ENCODE assay signal across 8 cellular contexts in genomic region chr1:178726545-178726944, GRCh38. TPM values are rescaled to one million over a fixed set of nuclear protein-coding genes. Genes with fewer than 3 reads are reported as not detected.
DNase-seq lines count a peak whose midpoint lies in the region; ATAC-seq and TF ChIP-seq lines count a peak whose summit lies in the region.

No MANE protein-coding gene starts in this region.

- H3K36me3 Mint-ChIP-seq in stimulated activated naive CD8-positive, alpha-beta T cell treated with anti-CD3 and anti-CD28 coated beads, Interleukin-15, Interleukin-2, amounts not matched to agents 100 ng/mL and 50 ng/mL, for 24 hours (ENCODE audit: low read depth): peaks cover 6% of the 10 kb centered on the region

- DNase-seq in stimulated activated naive CD8-positive, alpha-beta T cell treated with anti-CD3 and anti-CD28 coated beads, Interleukin-15, Interleukin-2, amounts not matched to agents 100 U/mL and 50 U/mL, for 24 hours: no peak
- DNase-seq in ascending aorta (ENCODE audit: low spot score in 2 of 2) (no peak), mesenteric fat pad (ENCODE audit: low spot score) (no peak)

- H3K36me3 ChIP-seq in ascending aorta: no peaks in the 10 kb centered on the region
- no peaks in the 10 kb centered on the region for H3K36me3 ChIP-seq in mesodermal cell (ENCODE audit: control insufficient read depth, insufficient read depth, low read length)

- peaks cover 5% of the 10 kb centered on the region for H3K27me3 Mint-ChIP-seq in stimulated activated naive CD8-positive, alpha-beta T cell treated with anti-CD3 and anti-CD28 coated beads, Interleukin-15, Interleukin-2, amounts not matched to agents 100 ng/mL and 50 ng/mL, for 24 hours

- H3K27ac Mint-ChIP-seq in stimulated activated naive CD8-positive, alpha-beta T cell treated with anti-CD3 and anti-CD28 coated beads, Interleukin-15, Interleukin-2, amounts not matched to agents 100 ng/mL and 50 ng/mL, for 24 hours: peak overlapping the region; percentile 59

- H3K9me3 Mint-ChIP-seq in stimulated activated naive CD8-positive, alpha-beta T cell treated with anti-CD3 and anti-CD28 coated beads, Interleukin-15, Interleukin-2, amounts not matched to agents 100 ng/mL and 50 ng/mL, for 24 hours: no peaks in the 10 kb centered on the region

- H3K4me3 Mint-ChIP-seq in stimulated activated naive CD8-positive, alpha-beta T cell treated with anti-CD3 and anti-CD28 coated beads, Interleukin-15, Interleukin-2, amounts not matched to agents 100 ng/mL and 50 ng/mL, for 24 hours: peak overlapping the region; percentile 83

- WGBS in mesodermal cell (ENCODE audit: insufficient coverage in 2 of 2), 2 experiments: 8 to 10% methylated on average over 2 to 3 of the region's 5 CpGs

- H3K4me3 ChIP-seq in ascending aorta: peak overlapping the region; percentile 92
- H3K4me3 ChIP-seq in mesodermal cell (ENCODE audit: extremely low read depth, insufficient read depth, low read length, poor library complexity, severe bottlenecking): peak overlapping the region; percentile 72

- H3K4me1 ChIP-seq in ascending aorta (no peaks in the 10 kb centered on the region), mesodermal cell (ENCODE audit: control insufficient read depth, insufficient read depth, low read length, poor library complexity, severe bottlenecking) (peaks cover 7% of the 10 kb centered on the region)

- no peak for ATAC-seq in stimulated activated naive CD8-positive, alpha-beta T cell treated with anti-CD3 and anti-CD28 coated beads, Interleukin-15, Interleukin-2, amounts not matched to agents 100 U/mL and 50 U/mL, for 24 hours
- ATAC-seq in GM19455 (IDR thresholded peaks at IDR 0.05; ENCODE audit: unreplicated experiment) (no peak), GM19328 (IDR thresholded peaks at IDR 0.05; ENCODE audit: unreplicated experiment) (no peak), HG02642 (IDR thresholded peaks at IDR 0.05; ENCODE audit: poor library complexity, unreplicated experiment) (no peak)

- H3K4me1 Mint-ChIP-seq in stimulated activated naive CD8-positive, alpha-beta T cell treated with anti-CD3 and anti-CD28 coated beads, Interleukin-15, Interleukin-2, amounts not matched to agents 100 ng/mL and 50 ng/mL, for 24 hours (ENCODE audit: low read depth): peaks cover 40% of the 10 kb centered on the region

- no peaks in the 10 kb centered on the region for H3K9me3 ChIP-seq in ascending aorta
- peaks cover under 1% of the 10 kb centered on the region for H3K9me3 ChIP-seq in mesodermal cell (ENCODE audit: control insufficient read depth, low read length)

- TF ChIP-seq CTCF in ascending aorta (IDR thresholded peaks at IDR 0.05): no peak

- H3K27me3 ChIP-seq in ascending aorta: no peaks in the 10 kb centered on the region

- intact Hi-C loops in ascending aorta (cut with DNase I): no loop called here

- H3K27ac ChIP-seq in ascending aorta: no peak overlapping the region
- H3K27ac ChIP-seq in mesodermal cell (ENCODE audit: low read depth, low read length, severe bottlenecking): peak overlapping the region; percentile 90

RNA-seq across cellular contexts. Expression of gene RALGPS2, which starts 1.5 kb away (rescaled TPM):
- total RNA-seq in ascending aorta (2.2 TPM), mesenteric fat pad (5.2 TPM)
- 31.6 TPM for polyA plus RNA-seq in mesodermal cell (2013, experiment 1 of 2)
- 27.9 TPM for polyA plus RNA-seq in mesodermal cell (2013, experiment 2 of 2)
